In the genomic region with DNA sequence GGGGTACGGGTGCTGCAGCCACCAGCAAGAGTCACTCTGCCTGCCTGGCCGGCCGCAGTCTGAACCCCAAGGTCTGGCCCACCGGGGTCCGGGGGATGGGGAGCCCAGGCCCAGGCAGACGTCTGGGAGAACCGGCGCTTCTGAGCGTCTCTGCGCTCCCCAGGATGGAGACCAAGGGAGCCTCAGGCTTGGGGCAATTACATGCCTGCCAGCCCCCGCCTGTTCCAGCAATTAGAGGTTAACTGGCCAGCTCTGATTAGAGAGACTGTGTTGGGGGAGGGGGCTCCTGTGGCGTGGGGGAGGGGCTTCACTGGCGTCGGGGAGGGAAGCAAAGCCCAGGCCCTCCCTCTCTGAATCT, we compare ENCODE assay signal across 30 cellular contexts. TPM values are rescaled to one million over a fixed set of nuclear protein-coding genes. Genes with fewer than 3 reads are reported as not detected.
DNase-seq lines count a peak whose midpoint lies in the region; ATAC-seq and TF ChIP-seq lines count a peak whose summit lies in the region.
"Had no signal": no experiment of that assay in that cellular context is flagged by ENCODE, and none has a peak within 500 bp of the region (broad histone marks: within the 10 kb centered on the region; RNA-seq: fewer than 3 reads in every experiment).

No MANE protein-coding gene starts in this region.

- TF ChIP-seq EP300 in upper lobe of left lung (IDR thresholded peaks at IDR 0.05) = no peak

- H3K9me3 ChIP-seq in HUES64 (ENCODE audit: insufficient read depth, low read depth, low read length) (no peaks in the 10 kb centered on the region), osteoblast (ENCODE audit: low read depth, low read length) (no peaks in the 10 kb centered on the region), upper lobe of left lung (no peaks in the 10 kb centered on the region), right cardiac atrium (ENCODE audit: control insufficient read depth, low read length) (no peaks in the 10 kb centered on the region)
- H3K9me3 ChIP-seq: body of pancreas, lower lobe of right lung, ovary, suprapubic skin had no signal

- no peak overlapping the region for H2AFZ ChIP-seq in osteoblast (ENCODE audit: low read length)

- H3K9ac ChIP-seq in HUES64 (ENCODE audit: low read depth, low read length) = no peak overlapping the region

- no peaks in the 10 kb centered on the region; the same call in 1 of the 2 replicates for H3K36me3 ChIP-seq in HUES64 (ENCODE audit: insufficient read depth, low read length)
- H3K36me3 ChIP-seq in osteoblast (ENCODE audit: insufficient read depth, low read length) = no peaks in the 10 kb centered on the region
- no peaks in the 10 kb centered on the region for H3K36me3 ChIP-seq in upper lobe of left lung
- H3K36me3 ChIP-seq: lower lobe of right lung, ovary, suprapubic skin had no signal

- ATAC-seq in HG02970 (IDR thresholded peaks at IDR 0.05; ENCODE audit: low FRiP score, unreplicated experiment) = no peak
- ATAC-seq in upper lobe of left lung (ENCODE audit: low FRiP score in 2 of 2) = no peak
- ATAC-seq in right cardiac atrium = no peak
- ATAC-seq: PC-3 had no signal

- H3K4me1 ChIP-seq in HUES64 (ENCODE audit: insufficient read depth, low read length) = no peaks in the 10 kb centered on the region
- H3K4me1 ChIP-seq in osteoblast (ENCODE audit: insufficient read depth, low read length) = no peaks in the 10 kb centered on the region
- H3K4me1 ChIP-seq in upper lobe of left lung = no peaks in the 10 kb centered on the region
- no peaks in the 10 kb centered on the region for H3K4me1 ChIP-seq in right cardiac atrium (ENCODE audit: control insufficient read depth, insufficient read depth, low read length)
- H3K4me1 ChIP-seq: body of pancreas, lower lobe of right lung had no signal

- no peaks in the 10 kb centered on the region for H4K20me1 ChIP-seq in osteoblast (ENCODE audit: insufficient read depth, low read length)

- WGBS in HUES64 = 24% methylated on average over 12 of the region's 14 CpGs
- 17 to 23% methylated on average over 4 to 6 of the region's 14 CpGs for WGBS in upper lobe of left lung, 2 donors
- 29% methylated on average over 14 of the region's 14 CpGs for WGBS in right cardiac atrium

- H3K4me2 ChIP-seq in osteoblast (ENCODE audit: insufficient read depth, low read length) = no peak overlapping the region

- H3K27me3 ChIP-seq in HUES64 (ENCODE audit: insufficient read depth, low read length) = no peaks in the 10 kb centered on the region
- H3K27me3 ChIP-seq in osteoblast (ENCODE audit: insufficient read depth, low read length) = peaks cover 6% of the 10 kb centered on the region
- peaks cover 0 to 12% (median 6%) of the 10 kb centered on the region in 4 donors for H3K27me3 ChIP-seq in upper lobe of left lung
- no peaks in the 10 kb centered on the region for H3K27me3 ChIP-seq in right cardiac atrium (ENCODE audit: control insufficient read depth, insufficient read depth)
- H3K27me3 ChIP-seq: body of pancreas, ovary had no signal

- H3K4me3 ChIP-seq in HUES64 (ENCODE audit: low read length) (peak overlapping the region; percentile 57), osteoblast (ENCODE audit: insufficient read depth, low read length) (no peak overlapping the region), upper lobe of left lung (no peak overlapping the region), right cardiac atrium (ENCODE audit: low read length) (no peak overlapping the region)
- H3K4me3 ChIP-seq: body of pancreas, lower lobe of right lung, ovary, suprapubic skin had no signal

- no peak overlapping the region for H3K4me3 Mint-ChIP-seq in glutamatergic neuron (ENCODE audit: unreplicated experiment)
- H3K4me3 Mint-ChIP-seq: activated CD4-positive, alpha-beta T cell treated with anti-CD3 and anti-CD28 coated beads for 36 hours; activated CD8-positive, alpha-beta T cell treated with anti-CD3 and anti-CD28 coated beads for 36 hours; activated naive CD4-positive, alpha-beta T cell treated with anti-CD3 and anti-CD28 coated beads, Interleukin-2, amount 10 ng/mL, durations not matched to agents 7 days and 5 days; activated T-helper 1 cell treated with anti-CD3 and anti-CD28 coated beads, Interleukin-12 subunit alpha, Interleukin-12 subunit beta, Interleukin-2, Interleukin-4 antibody, amounts not matched to agents 30 ng/mL and 10 ng/mL and 1 ng/mL, durations not matched to agents 14 hours and 24 hours and 36 hours; dendritic cell treated with granulocyte-macrophage colony-stimulating factor and Interleukin-4, amounts not matched to agents 40 ng/mL and 50 ng/mL, for 4 days; endodermal cell; IgD-negative memory B cell; nephron had no signal

- peaks cover 6% of the 10 kb centered on the region for H3K4me1 Mint-ChIP-seq in glutamatergic neuron (ENCODE audit: low read depth, unreplicated experiment)
- H3K4me1 Mint-ChIP-seq: activated CD4-positive, alpha-beta T cell treated with anti-CD3 and anti-CD28 coated beads for 36 hours; activated naive CD4-positive, alpha-beta T cell treated with anti-CD3 and anti-CD28 coated beads, Interleukin-2, amount 10 ng/mL, durations not matched to agents 7 days and 5 days; nephron had no signal

- no peak overlapping the region for H3K27ac Mint-ChIP-seq in glutamatergic neuron (ENCODE audit: unreplicated experiment)
- H3K27ac Mint-ChIP-seq: activated CD4-positive, alpha-beta T cell treated with anti-CD3 and anti-CD28 coated beads for 36 hours; activated CD8-positive, alpha-beta T cell treated with anti-CD3 and anti-CD28 coated beads for 36 hours; activated naive CD4-positive, alpha-beta T cell treated with anti-CD3 and anti-CD28 coated beads, Interleukin-2, amount 10 ng/mL, durations not matched to agents 7 days and 5 days; activated T-helper 1 cell treated with anti-CD3 and anti-CD28 coated beads, Interleukin-12 subunit alpha, Interleukin-12 subunit beta, Interleukin-2, Interleukin-4 antibody, amounts not matched to agents 30 ng/mL and 10 ng/mL and 1 ng/mL, durations not matched to agents 14 hours and 24 hours and 36 hours; dendritic cell treated with granulocyte-macrophage colony-stimulating factor and Interleukin-4, amounts not matched to agents 40 ng/mL and 50 ng/mL, for 4 days; endodermal cell; IgD-negative memory B cell; nephron had no signal

- intact Hi-C loops in right cardiac atrium (cut with DNase I) = no loop called here

- H3K27me3 Mint-ChIP-seq in glutamatergic neuron (ENCODE audit: unreplicated experiment) = peaks cover 20% of the 10 kb centered on the region

- no peaks in the 10 kb centered on the region for H3K79me2 ChIP-seq in osteoblast (ENCODE audit: insufficient read depth, low read length)

- peaks cover 11% of the 10 kb centered on the region for H3K9me3 Mint-ChIP-seq in glutamatergic neuron (ENCODE audit: unreplicated experiment)
- H3K9me3 Mint-ChIP-seq: activated CD8-positive, alpha-beta T cell treated with anti-CD3 and anti-CD28 coated beads for 36 hours; activated naive CD4-positive, alpha-beta T cell treated with anti-CD3 and anti-CD28 coated beads, Interleukin-2, amount 10 ng/mL, durations not matched to agents 7 days and 5 days; activated T-helper 1 cell treated with anti-CD3 and anti-CD28 coated beads, Interleukin-12 subunit alpha, Interleukin-12 subunit beta, Interleukin-2, Interleukin-4 antibody, amounts not matched to agents 30 ng/mL and 10 ng/mL and 1 ng/mL, durations not matched to agents 14 hours and 24 hours and 36 hours; dendritic cell treated with granulocyte-macrophage colony-stimulating factor and Interleukin-4, amounts not matched to agents 40 ng/mL and 50 ng/mL, for 4 days; endodermal cell; nephron had no signal

- DNase-seq in NCI-H748 (lab: John Stamatoyannopoulos, UW; ENCODE audit: unreplicated experiment) (peak; percentile 44), NCI-H748 treated with DMSO at 0.1 percent for 48 hours (lab: John Stamatoyannopoulos, UW) (no peak), glutamatergic neuron (peak; percentile 39), osteoblast (ENCODE audit: insufficient read length, low spot score, missing footprints) (peak; percentile 55), upper lobe of left lung (no peak), right cardiac atrium (no peak)
- DNase-seq: activated CD4-positive, alpha-beta T cell treated with anti-CD3 and anti-CD28 coated beads for 36 hours; activated CD8-positive, alpha-beta memory T cell treated with anti-CD3 and anti-CD28 coated beads, Interleukin-2, amount 50 U/mL, for 48 hours; activated CD8-positive, alpha-beta T cell treated with anti-CD3 and anti-CD28 coated beads for 36 hours; lower lobe of right lung; NCI-H187; NCI-H2171 treated with DMSO at 0.1 percent for 48 hours; NCI-H510A; NK-92 treated with Interleukin-12 subunit alpha and Interleukin-12 subunit beta, amount 100 ng/mL, for 24 hours; PC-3; SHP77; small intestine; stimulated activated naive CD4-positive, alpha-beta T cell had no signal

- no peak overlapping the region for H3K27ac ChIP-seq in HUES64 (ENCODE audit: low read depth, low read length)
- no peak overlapping the region for H3K27ac ChIP-seq in osteoblast (ENCODE audit: low read depth, low read length)
- no peak overlapping the region for H3K27ac ChIP-seq in upper lobe of left lung
- no peak overlapping the region for H3K27ac ChIP-seq in right cardiac atrium (ENCODE audit: low read length)
- H3K27ac ChIP-seq: body of pancreas, lower lobe of right lung, ovary, suprapubic skin had no signal

- H3K36me3 Mint-ChIP-seq in glutamatergic neuron (ENCODE audit: unreplicated experiment) = peaks cover 16% of the 10 kb centered on the region
- H3K36me3 Mint-ChIP-seq: activated naive CD4-positive, alpha-beta T cell treated with anti-CD3 and anti-CD28 coated beads, Interleukin-2, amount 10 ng/mL, durations not matched to agents 7 days and 5 days had no signal

- TF ChIP-seq POLR2A in upper lobe of left lung (IDR thresholded peaks at IDR 0.05) = no peak

- TF ChIP-seq CTCF in glutamatergic neuron (IDR thresholded peaks at IDR 0.05; ENCODE audit: partially characterized antibody, unreplicated experiment) (no peak), osteoblast (IDR thresholded peaks at IDR 0.05; ENCODE audit: extremely low read depth, low read depth, low read length) (no peak), upper lobe of left lung (IDR thresholded peaks at IDR 0.05) (no peak)

RNA-seq across cellular contexts. Expression of a gene that starts 11.9 kb away (rescaled TPM):
- 64.8 TPM for polyA plus RNA-seq in HUES64 (2013, experiment 1 of 2)
- polyA plus RNA-seq in HUES64 (2013, experiment 2 of 2) = 85.5 TPM
- total RNA-seq in glutamatergic neuron (ENCODE audit: unreplicated experiment) (255 TPM), osteoblast (8.3 and 19.7 TPM in 2 replicates), upper lobe of left lung (1 to 10 TPM in 5 of 6 donors, not detected in 1; 1.7 to 7.1 (median 3.8) TPM), right cardiac atrium (1 to 10 TPM; 2.6 to 9.8 (median 6.1) TPM)
- polyA plus RNA-seq in right cardiac atrium = 4.1 TPM
- total RNA-seq: activated CD8-positive, alpha-beta T cell treated with anti-CD3 and anti-CD28 coated beads for 36 hours; activated T-helper 1 cell treated with anti-CD3 and anti-CD28 coated beads, Interleukin-12 subunit alpha, Interleukin-12 subunit beta, Interleukin-2, Interleukin-4 antibody, amounts not matched to agents 30 ng/mL and 10 ng/mL and 1 ng/mL, durations not matched to agents 14 hours and 24 hours and 36 hours; mononuclear cell had no signal
- polyA plus RNA-seq: IgD-negative memory B cell had no signal

RNA-seq across cellular contexts. Expression of a gene that starts 58.3 kb away (rescaled TPM):
- 16.1 TPM for polyA plus RNA-seq in HUES64 (2013, experiment 1 of 2)
- polyA plus RNA-seq in HUES64 (2013, experiment 2 of 2) = 13.5 TPM
- total RNA-seq in glutamatergic neuron (ENCODE audit: unreplicated experiment) (119 TPM), osteoblast (10.9 and 12.7 TPM in 2 replicates), upper lobe of left lung (10 to 100 TPM in 5 of 6 donors, 1 to 10 TPM in 1; 8.4 to 80.7 (median 19.4) TPM), right cardiac atrium (1 to 10 TPM; 5.5 to 8.1 (median 6.1) TPM)
- 5.5 TPM for polyA plus RNA-seq in right cardiac atrium

Comparison
In these comparisons a context has a peak if more than half of its experiments do, and no peak if none do; other contexts are left out.
1. DNase-seq: peak in NCI-H748 (single experiment), glutamatergic neuron (single experiment) and osteoblast (single experiment); none in NCI-H748 treated with DMSO at 0.1 percent for 48 hours (single experiment), upper lobe of left lung (0 of 2) and right cardiac atrium (0 of 3).
2. RNA of a gene that starts 11.9 kb away (total RNA-seq): 255 TPM in glutamatergic neuron (single experiment); 8.3 to 19.7 TPM in osteoblast, 2.6 to 9.8 TPM in right cardiac atrium and 1.7 to 7.1 TPM in upper lobe of left lung; every median in the first group is over 10 times any median in the second.